ENCODE assay signal across 8 cellular contexts in genomic region chr11:118790357-118791014, GRCh38. TPM values are rescaled to one million over a fixed set of nuclear protein-coding genes. Genes with fewer than 3 reads are reported as not detected.
DNase-seq lines count a peak whose midpoint lies in the region; ATAC-seq and TF ChIP-seq lines count a peak whose summit lies in the region.

No MANE protein-coding gene starts in this region.

- H3K36me3 ChIP-seq in ES-I3 (ENCODE audit: insufficient read depth, low read length) (peaks cover 5% of the 10 kb centered on the region; the same call in 1 of the 2 replicates), kidney epithelial cell (ENCODE audit: control insufficient read depth, insufficient read depth, low read length) (no peaks in the 10 kb centered on the region)

- H3K27me3 ChIP-seq in kidney epithelial cell (ENCODE audit: control insufficient read depth, insufficient read depth, low read length), result no peaks in the 10 kb centered on the region

- H3K4me3 ChIP-seq in HFF-Myc (replicated peaks; ENCODE audit: low read depth, low read length) (peak overlapping the region; percentile 83), kidney epithelial cell (ENCODE audit: low read depth, low read length) (peak overlapping the region; percentile 80)

- no peak for ATAC-seq in GM18858 (IDR thresholded peaks at IDR 0.05; ENCODE audit: unreplicated experiment)

- peaks cover 5% of the 10 kb centered on the region for H3K4me1 ChIP-seq in ES-I3 (ENCODE audit: insufficient read depth, low read length)

- no peaks in the 10 kb centered on the region for H3K9me3 ChIP-seq in ES-I3 (ENCODE audit: control insufficient read depth, insufficient read depth, low read length)

- DNase-seq in HFF-Myc (ENCODE audit: extremely low read depth, low read depth), result no peak
- DNase-seq in NCI-H1105 (lab: John Stamatoyannopoulos, UW), result peak; percentile 71
- DNase-seq in cerebellar cortex (ENCODE audit: low spot score), result peak; percentile 76
- no peak for DNase-seq in kidney epithelial cell (ENCODE audit: low read depth)
- peak; percentile 60 for DNase-seq in stimulated activated CD4-positive, alpha-beta T cell treated with anti-CD3 and anti-CD28 coated beads, Interleukin-15, amount 100 ng/mL, for 24 hours

- peak overlapping the region; percentile 100 for H3K27ac ChIP-seq in VCaP

- TF ChIP-seq CTCF in HFF-Myc (IDR thresholded peaks at IDR 0.05; ENCODE audit: low read depth, low read length, missing control alignments), result peak; percentile 58
- TF ChIP-seq CTCF in VCaP (conservative IDR thresholded peaks at IDR 0.05), result peak; percentile 19; the same call in 1 of the 2 replicates
- TF ChIP-seq CTCF in kidney epithelial cell (IDR thresholded peaks at IDR 0.05; ENCODE audit: insufficient read depth, low read length, poor library complexity, severe bottlenecking), result peak; percentile 48

- H3K9ac ChIP-seq in ES-I3 (ENCODE audit: low read depth, low read length), result peak overlapping the region; percentile 100

RNA-seq across cellular contexts. Expression of gene DDX6, which starts 0.5 kb away (rescaled TPM):
- total RNA-seq in kidney epithelial cell, result 77.4 and 104 TPM in 2 replicates

Comparison
In these comparisons a context has a peak if more than half of its experiments do, and no peak if none do; other contexts are left out.
1. DNase-seq: peak in NCI-H1105 (single experiment), cerebellar cortex (single experiment) and stimulated activated CD4-positive, alpha-beta T cell treated with anti-CD3 and anti-CD28 coated beads, Interleukin-15, amount 100 ng/mL, for 24 hours (single experiment); none in HFF-Myc (single experiment) and kidney epithelial cell (single experiment).
2. Peak in every context shown above with its lines, with median percentiles within 50 percentile points of each other: CTCF ChIP-seq.